1 cellular context compared by ENCODE assay signal in the genomic region with DNA sequence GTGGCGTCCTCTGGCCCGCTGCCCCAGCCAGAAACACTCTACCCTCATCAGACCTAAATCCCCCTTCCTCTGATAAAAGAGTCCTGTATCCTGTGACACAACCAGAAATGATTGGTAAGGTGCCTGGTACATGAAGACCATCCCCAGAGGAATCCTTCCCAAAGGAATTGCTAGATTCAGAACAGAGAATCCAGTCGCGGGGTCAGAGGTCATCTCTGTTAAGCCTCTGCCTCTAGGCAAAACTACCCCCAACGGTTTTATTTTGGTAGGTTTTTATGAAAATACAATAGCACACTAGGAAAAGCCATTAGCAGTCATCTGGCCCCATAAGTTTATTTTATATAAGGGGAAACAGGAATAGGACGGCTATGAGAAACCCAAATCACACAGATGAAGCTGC.
TF ChIP-seq lines count a peak whose summit lies in the region.

No MANE protein-coding gene starts in this region.

TF ChIP-seq in K562, 482 proteins besides CTCF, POLR2A, EP300 and RAD21 (continued from another document):
- TF ChIP-seq UBTF (IDR thresholded peaks at IDR 0.05; ENCODE audit: borderline replicate concordance in 1 of 2, low read depth in 2 of 2, low read length in 2 of 2), result no peak
